ENCODE assay signal across 8 cellular contexts in genomic region chr13:113393572-113394503, GRCh38. TPM values are rescaled to one million over a fixed set of nuclear protein-coding genes. Genes with fewer than 3 reads are reported as not detected.
DNase-seq lines count a peak whose midpoint lies in the region; ATAC-seq and TF ChIP-seq lines count a peak whose summit lies in the region.

No MANE protein-coding gene starts in this region.

- peak overlapping the region; percentile 57 to 94 (median 86) for H3K4me3 Mint-ChIP-seq in IgD-negative memory B cell

- no peak overlapping the region for H3K27ac Mint-ChIP-seq in IgD-negative memory B cell

- H2AFZ ChIP-seq in neuron (ENCODE audit: low read depth, low read length) = peak overlapping the region; percentile 59

- ATAC-seq in GM21576 (IDR thresholded peaks at IDR 0.05; ENCODE audit: unreplicated experiment) (peak; percentile 91), RWPE2 (ENCODE audit: low read depth) (peak; percentile 95), foreskin keratinocyte (peak; percentile 93)

- no peaks in the 10 kb centered on the region for H3K36me3 Mint-ChIP-seq in IgD-negative memory B cell

- H3K9me3 Mint-ChIP-seq in IgD-negative memory B cell = no peaks in the 10 kb centered on the region

- H3K4me1 Mint-ChIP-seq in IgD-negative memory B cell = peaks cover 0 to 6% (median 2%) of the 10 kb centered on the region in 3 donors

- peak overlapping the region; percentile 42 for H3K4me3 ChIP-seq in RWPE2 (ENCODE audit: severe bottlenecking)
- H3K4me3 ChIP-seq in neuron (ENCODE audit: low read length) = peak overlapping the region; percentile 65

- DNase-seq in DMS79 treated with DMSO at 0.1 percent for 48 hours (lab: John Stamatoyannopoulos, UW) (peak; percentile 93), RWPE2 (ENCODE audit: low spot score) (peak; percentile 77), foreskin keratinocyte (peak in 1 of 2 donors; percentile 29), stromal cell of bone marrow (ENCODE audit: low read depth) (peak; percentile 45)
- DNase-seq in activated T-helper 9 cell treated with anti-CD3 and anti-CD28 coated beads, Interleukin-2, amount 50 U/mL, for 16 hours (ENCODE audit: low read depth) = peak; percentile 68

- H3K27ac ChIP-seq in RWPE2 (ENCODE audit: poor library complexity, severe bottlenecking) (no peak overlapping the region), foreskin keratinocyte (no peak overlapping the region)

- TF ChIP-seq CTCF in RWPE2 (IDR thresholded peaks at IDR 0.05; ENCODE audit: poor library complexity, severe bottlenecking) = peak; percentile 97
- peak; percentile 91 for TF ChIP-seq CTCF in foreskin keratinocyte (conservative IDR thresholded peaks at IDR 0.05)

- no peaks in the 10 kb centered on the region for H3K27me3 ChIP-seq in RWPE2 (ENCODE audit: insufficient read depth, poor library complexity, severe bottlenecking)
- no peaks in the 10 kb centered on the region for H3K27me3 ChIP-seq in foreskin keratinocyte
- no peaks in the 10 kb centered on the region for H3K27me3 ChIP-seq in neuron (ENCODE audit: insufficient read depth, low read length)

- H3K9me3 ChIP-seq in RWPE2 (ENCODE audit: severe bottlenecking) (no peaks in the 10 kb centered on the region), neuron (ENCODE audit: low read length) (no peaks in the 10 kb centered on the region)

- no peaks in the 10 kb centered on the region for H3K27me3 Mint-ChIP-seq in IgD-negative memory B cell

- no peaks in the 10 kb centered on the region for H3K36me3 ChIP-seq in RWPE2 (ENCODE audit: low read depth)
- H3K36me3 ChIP-seq in neuron (ENCODE audit: insufficient read depth, low read length) = no peaks in the 10 kb centered on the region

- no peaks in the 10 kb centered on the region for H3K4me1 ChIP-seq in RWPE2 (ENCODE audit: insufficient read depth, poor library complexity, severe bottlenecking)
- H3K4me1 ChIP-seq in foreskin keratinocyte = no peaks in the 10 kb centered on the region
- peaks cover 6% of the 10 kb centered on the region for H3K4me1 ChIP-seq in neuron (ENCODE audit: insufficient read depth, low read length)

RNA-seq across cellular contexts. Expression of gene GRTP1, which starts 29.9 kb away (rescaled TPM):
- not detected for polyA plus RNA-seq in IgD-negative memory B cell
- 5.0 and 10.6 TPM in 2 replicates for total RNA-seq in foreskin keratinocyte
- 5.3 and 11.2 TPM in 2 replicates for polyA plus RNA-seq in foreskin keratinocyte

RNA-seq across cellular contexts. Expression of gene ADPRHL1, which starts 59.5 kb away (rescaled TPM):
- 0.19 TPM for polyA plus RNA-seq in IgD-negative memory B cell
- total RNA-seq in foreskin keratinocyte = 0.74 and 1.0 TPM in 2 replicates
- 0.52 and 0.72 TPM in 2 replicates for polyA plus RNA-seq in foreskin keratinocyte
